30 cellular contexts compared by ENCODE assay signal in the genomic region with DNA sequence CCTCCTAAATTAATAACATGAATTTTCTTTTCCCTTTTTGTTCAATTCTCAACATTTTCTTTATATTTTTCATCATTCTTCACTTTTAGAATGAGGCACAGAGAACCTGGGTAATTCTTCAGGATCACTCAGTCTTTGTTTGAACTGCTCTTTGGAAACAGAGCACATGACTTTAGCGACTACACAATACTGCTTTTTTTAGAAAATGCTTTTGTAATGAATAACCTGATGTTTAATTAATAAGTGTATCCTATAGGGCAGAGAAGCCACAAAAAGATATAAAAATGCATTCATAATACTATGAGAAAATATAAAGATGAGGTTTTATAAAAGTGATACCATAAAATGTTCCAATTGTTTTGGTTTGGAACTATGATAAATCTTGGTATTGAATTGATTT.
"Had no signal": no experiment of that assay in that cellular context is flagged by ENCODE, and none has a peak within 500 bp of the region (broad histone marks: within the 10 kb centered on the region; RNA-seq: fewer than 3 reads in every experiment).

No MANE protein-coding gene starts in this region.

- H3K4me1 ChIP-seq: esophagus squamous epithelium, gastroesophageal sphincter, heart left ventricle had no signal

- H3K4me3 Mint-ChIP-seq: activated CD4-positive, alpha-beta memory T cell treated with anti-CD3 and anti-CD28 coated beads, Interleukin-2, amount 10 ng/mL, durations not matched to agents 7 days and 5 days; activated CD4-positive, alpha-beta T cell treated with anti-CD3 and anti-CD28 coated beads for 36 hours; activated CD4-positive, alpha-beta T cell treated with anti-CD3 and anti-CD28 coated beads, Interleukin-2, amount 10 ng/mL, durations not matched to agents 24 days and 14 days; activated naive CD8-positive, alpha-beta T cell; activated T-cell treated with anti-CD3 and anti-CD28 coated beads, Interleukin-2, amount 50 U/mL, for 24 hours; activated T-cell treated with anti-CD3 and anti-CD28 coated beads, Interleukin-2, amount 50 U/mL, for 72 hours; activated T-helper 17 cell treated with anti-CD3 and anti-CD28 coated beads, Interleukin-2, amount 50 U/mL, for 72 hours; effector memory CD8-positive, alpha-beta T cell had no signal

- H3K4me3 ChIP-seq: esophagus squamous epithelium, gastroesophageal sphincter, heart left ventricle had no signal

- FAIRE-seq: astrocyte, colon had no signal

- H3K9me3 ChIP-seq: esophagus squamous epithelium, gastroesophageal sphincter, heart left ventricle had no signal

- H3K27ac Mint-ChIP-seq: activated CD4-positive, alpha-beta memory T cell treated with anti-CD3 and anti-CD28 coated beads, Interleukin-2, amount 10 ng/mL, durations not matched to agents 7 days and 5 days; activated CD4-positive, alpha-beta T cell treated with anti-CD3 and anti-CD28 coated beads for 36 hours; activated CD4-positive, alpha-beta T cell treated with anti-CD3 and anti-CD28 coated beads, Interleukin-2, amount 10 ng/mL, durations not matched to agents 24 days and 14 days; activated naive CD8-positive, alpha-beta T cell; activated T-cell treated with anti-CD3 and anti-CD28 coated beads, Interleukin-2, amount 50 U/mL, for 24 hours; activated T-cell treated with anti-CD3 and anti-CD28 coated beads, Interleukin-2, amount 50 U/mL, for 72 hours; activated T-helper 17 cell treated with anti-CD3 and anti-CD28 coated beads, Interleukin-2, amount 50 U/mL, for 72 hours; effector memory CD8-positive, alpha-beta T cell had no signal

- H3K27ac ChIP-seq: esophagus squamous epithelium, gastroesophageal sphincter, heart left ventricle had no signal

- DNase-seq: activated CD4-positive, alpha-beta memory T cell treated with anti-CD3 and anti-CD28 coated beads, Interleukin-2, amount 10 ng/mL, durations not matched to agents 7 days and 5 days; activated CD4-positive, alpha-beta T cell treated with anti-CD3 and anti-CD28 coated beads for 36 hours; activated CD4-positive, alpha-beta T cell treated with anti-CD3 and anti-CD28 coated beads, Interleukin-2, amount 10 ng/mL, durations not matched to agents 24 days and 14 days; activated CD4-positive, alpha-beta T cell treated with anti-CD3 and anti-CD28 coated beads, Interleukin-2, amount 50 U/mL, for 4 hours; activated CD4-positive, CD25-positive, alpha-beta regulatory T cell; activated CD4-positive, CD25-positive, alpha-beta regulatory T cell treated with anti-CD3 and anti-CD28 coated beads, Interleukin-2, amount 50 U/mL, for 72 hours; activated CD8-positive, alpha-beta memory T cell treated with anti-CD3 and anti-CD28 coated beads, Interleukin-2, amount 50 U/mL, for 48 hours; activated effector memory CD4-positive, alpha-beta T cell treated with Interleukin-2 at 50 U/mL for 16 hours; activated gamma-delta T cell treated with Interleukin-2 at 50 U/mL for 16 hours; activated naive CD4-positive, alpha-beta T cell treated with anti-CD3 and anti-CD28 coated beads, Interleukin-2, amount 50 U/mL, for 16 hours; activated naive CD4-positive, alpha-beta T cell treated with Interleukin-2 at 50 U/mL for 16 hours; activated T-cell treated with anti-CD3 and anti-CD28 coated beads for 4 hours; activated T-cell treated with anti-CD3 and anti-CD28 coated beads, Interleukin-2, amount 50 U/mL, for 24 hours; activated T-cell treated with anti-CD3 and anti-CD28 coated beads, Interleukin-2, amount 50 U/mL, for 72 hours; amniotic stem cell; anterior cingulate cortex; caudate nucleus; cortex of kidney; dermis blood vessel endothelial cell; effector CD4-positive, alpha-beta T cell; effector memory CD8-positive, alpha-beta T cell; esophagus squamous epithelium; foreskin melanocyte; heart left ventricle; T-helper 2 cell had no signal

- H3K9me3 Mint-ChIP-seq: activated CD4-positive, alpha-beta T cell treated with anti-CD3 and anti-CD28 coated beads, Interleukin-2, amount 10 ng/mL, durations not matched to agents 24 days and 14 days had no signal

- ATAC-seq: activated CD4-positive, alpha-beta T cell treated with anti-CD3 and anti-CD28 coated beads for 36 hours; activated T-cell treated with anti-CD3 and anti-CD28 coated beads, Interleukin-2, amount 50 U/mL, for 72 hours; activated T-helper 17 cell treated with anti-CD3 and anti-CD28 coated beads, Interleukin-2, amount 50 U/mL, for 72 hours; effector memory CD8-positive, alpha-beta T cell; gastroesophageal sphincter; heart left ventricle had no signal

- H3K27me3 Mint-ChIP-seq: activated CD4-positive, alpha-beta memory T cell treated with anti-CD3 and anti-CD28 coated beads, Interleukin-2, amount 10 ng/mL, durations not matched to agents 7 days and 5 days; activated CD4-positive, alpha-beta T cell treated with anti-CD3 and anti-CD28 coated beads for 36 hours; activated CD4-positive, alpha-beta T cell treated with anti-CD3 and anti-CD28 coated beads, Interleukin-2, amount 10 ng/mL, durations not matched to agents 24 days and 14 days; activated naive CD8-positive, alpha-beta T cell; activated T-cell treated with anti-CD3 and anti-CD28 coated beads, Interleukin-2, amount 50 U/mL, for 24 hours; activated T-helper 17 cell treated with anti-CD3 and anti-CD28 coated beads, Interleukin-2, amount 50 U/mL, for 72 hours; effector memory CD8-positive, alpha-beta T cell had no signal

- H3K36me3 Mint-ChIP-seq: activated naive CD8-positive, alpha-beta T cell had no signal

- H3K36me3 ChIP-seq: esophagus squamous epithelium, gastroesophageal sphincter, heart left ventricle had no signal

- H3K4me1 Mint-ChIP-seq: activated CD4-positive, alpha-beta memory T cell treated with anti-CD3 and anti-CD28 coated beads, Interleukin-2, amount 10 ng/mL, durations not matched to agents 7 days and 5 days; activated CD4-positive, alpha-beta T cell treated with anti-CD3 and anti-CD28 coated beads for 36 hours; activated CD4-positive, alpha-beta T cell treated with anti-CD3 and anti-CD28 coated beads, Interleukin-2, amount 10 ng/mL, durations not matched to agents 24 days and 14 days; activated T-helper 17 cell treated with anti-CD3 and anti-CD28 coated beads, Interleukin-2, amount 50 U/mL, for 72 hours had no signal

- H3K27me3 ChIP-seq: esophagus squamous epithelium, gastroesophageal sphincter, heart left ventricle had no signal
